In the genomic region with DNA sequence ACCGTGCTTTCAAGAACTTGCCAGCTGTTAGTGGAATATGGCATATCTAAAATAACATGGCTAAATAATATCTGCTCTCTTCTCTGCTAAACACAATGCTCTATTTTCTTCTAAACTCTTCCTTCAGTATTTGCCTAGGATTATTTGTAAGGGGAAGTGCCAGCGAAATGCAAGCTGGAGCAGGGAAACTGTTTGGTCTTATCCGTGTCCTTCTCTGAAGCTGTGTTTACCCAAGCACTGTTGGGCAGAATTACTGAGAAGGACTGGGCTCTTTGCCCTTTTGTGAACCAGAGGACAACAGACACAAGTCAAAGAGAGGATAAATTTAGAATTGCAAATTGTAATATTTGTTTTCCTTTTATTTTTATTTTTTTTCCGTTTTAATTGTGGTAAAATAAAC, we compare ENCODE assay signal across 25 cellular contexts. TPM values are rescaled to one million over a fixed set of nuclear protein-coding genes. Genes with fewer than 3 reads are reported as not detected.
DNase-seq lines count a peak whose midpoint lies in the region; ATAC-seq, FAIRE-seq and TF ChIP-seq lines count a peak whose summit lies in the region.
"Had no signal": no experiment of that assay in that cellular context is flagged by ENCODE, and none has a peak within 500 bp of the region (broad histone marks: within the 10 kb centered on the region; RNA-seq: fewer than 3 reads in every experiment).

No MANE protein-coding gene starts in this region.

- POLR2A ChIA-PET in activated CD4-positive, alpha-beta memory T cell treated with anti-CD3 and anti-CD28 coated beads for 36 hours (lab: Charles Lee) = interaction anchor here (1.1 kb wide), 1 partner anchor 160 kb away, joined by 3 read pairs; no protein-coding TSS in a partner anchor

- CTCF ChIA-PET in activated CD4-positive, alpha-beta memory T cell treated with anti-CD3 and anti-CD28 coated beads for 36 hours (lab: Charles Lee) = no interaction called here

- no peak for FAIRE-seq in GM12891 (lab: Jason Lieb, UNC)
- FAIRE-seq: GM18507, H1 had no signal

- DNase-seq in Right ventricle myocardium superior (no peak), cardiac septum (ENCODE audit: low spot score) (no peak), medulla oblongata (ENCODE audit: extremely low spot score) (peak; percentile 76), upper lobe of right lung (no peak), GM12891 (ENCODE audit: insufficient read length, low spot score) (no peak), HCEC 1CT (no peak)
- no peak for DNase-seq in activated CD4-positive, alpha-beta memory T cell treated with anti-CD3 and anti-CD28 coated beads for 36 hours
- DNase-seq: activated CD4-positive, alpha-beta T cell treated with anti-CD3 and anti-CD28 coated beads, Interleukin-2, amount 50 U/mL, for 4 hours; activated naive CD4-positive, alpha-beta T cell treated with anti-CD3 and anti-CD28 coated beads, Interleukin-2, amount 50 U/mL, for 16 hours; activated T-cell treated with anti-CD3 and anti-CD28 coated beads, Interleukin-2, amount 50 U/mL, for 1 hour; CD8-positive, alpha-beta T cell; gastrocnemius medialis; naive thymus-derived CD4-positive, alpha-beta T cell; NCI-H1417 treated with DMSO at 0.1 percent for 48 hours; NCI-H345; stimulated activated CD4-positive, alpha-beta T cell treated with anti-CD3 and anti-CD28 coated beads, Interleukin-12 subunit alpha, Interleukin-12 subunit beta, amount 100 ng/mL, for 4 hours; T-helper 1 cell had no signal

- H3K36me3 ChIP-seq in upper lobe of right lung = no peaks in the 10 kb centered on the region
- H3K36me3 ChIP-seq: gastrocnemius medialis, tibial nerve had no signal

- H3K4me3 Mint-ChIP-seq in activated CD4-positive, alpha-beta memory T cell treated with anti-CD3 and anti-CD28 coated beads for 36 hours = no peak overlapping the region
- H3K4me3 Mint-ChIP-seq: CD8-positive, alpha-beta T cell; naive thymus-derived CD4-positive, alpha-beta T cell had no signal

- no peaks in the 10 kb centered on the region for H3K27me3 Mint-ChIP-seq in activated CD4-positive, alpha-beta memory T cell treated with anti-CD3 and anti-CD28 coated beads for 36 hours
- H3K27me3 Mint-ChIP-seq: naive thymus-derived CD4-positive, alpha-beta T cell had no signal

- H3K27me3 ChIP-seq in upper lobe of right lung = no peaks in the 10 kb centered on the region
- H3K27me3 ChIP-seq: gastrocnemius medialis, tibial nerve had no signal

- TF ChIP-seq POLR2A in GM12891 (IDR thresholded peaks at IDR 0.05; ENCODE audit: low read depth, low read length) = no peak

- no peak overlapping the region for H3K4me3 ChIP-seq in upper lobe of right lung
- H3K4me3 ChIP-seq: coronary artery, gastrocnemius medialis, tibial nerve had no signal

- H3K4me1 Mint-ChIP-seq in activated CD4-positive, alpha-beta memory T cell treated with anti-CD3 and anti-CD28 coated beads for 36 hours (ENCODE audit: low read depth) = no peaks in the 10 kb centered on the region
- H3K4me1 Mint-ChIP-seq: naive thymus-derived CD4-positive, alpha-beta T cell had no signal

- no peaks in the 10 kb centered on the region for H3K36me3 Mint-ChIP-seq in activated CD4-positive, alpha-beta memory T cell treated with anti-CD3 and anti-CD28 coated beads for 36 hours
- H3K36me3 Mint-ChIP-seq: CD8-positive, alpha-beta T cell; naive thymus-derived CD4-positive, alpha-beta T cell had no signal

- H3K9me3 Mint-ChIP-seq in activated CD4-positive, alpha-beta memory T cell treated with anti-CD3 and anti-CD28 coated beads for 36 hours = no peaks in the 10 kb centered on the region
- H3K9me3 Mint-ChIP-seq: CD8-positive, alpha-beta T cell; naive thymus-derived CD4-positive, alpha-beta T cell had no signal

- intact Hi-C loops in Right ventricle myocardium superior (cut with DNase I) (no loop called here), cardiac septum (cut with DNase I) (no loop called here), upper lobe of right lung (cut with DNase I) (no loop called here)
- intact Hi-C loops in activated CD4-positive, alpha-beta memory T cell treated with anti-CD3 and anti-CD28 coated beads for 36 hours (cut with micrococcal nuclease) = no loop called here

- ATAC-seq in Right ventricle myocardium superior (ENCODE audit: poor library complexity) (peak; percentile 79), upper lobe of right lung (peak; percentile 28)
- ATAC-seq: CD8-positive, alpha-beta T cell; gastrocnemius medialis; naive thymus-derived CD4-positive, alpha-beta T cell had no signal

- H3K27ac ChIP-seq in cingulate gyrus (ENCODE audit: low read depth, low read length) = peak overlapping the region; percentile 20
- no peak overlapping the region for H3K27ac ChIP-seq in upper lobe of right lung
- H3K27ac ChIP-seq: coronary artery, gastrocnemius medialis, tibial nerve had no signal

- no peak for TF ChIP-seq CTCF in upper lobe of right lung (IDR thresholded peaks at IDR 0.05)

- H3K9me3 ChIP-seq in upper lobe of right lung = no peaks in the 10 kb centered on the region
- H3K9me3 ChIP-seq: gastrocnemius medialis, tibial nerve had no signal

- H3K27ac Mint-ChIP-seq in activated CD4-positive, alpha-beta memory T cell treated with anti-CD3 and anti-CD28 coated beads for 36 hours = no peak overlapping the region
- H3K27ac Mint-ChIP-seq: CD8-positive, alpha-beta T cell had no signal

- H3K4me1 ChIP-seq in upper lobe of right lung = no peaks in the 10 kb centered on the region

TF ChIP-seq in GM12891, 5 proteins besides CTCF, POLR2A, EP300 and RAD21:
- no peak for TF ChIP-seq POLR2AphosphoS5 (IDR thresholded peaks at IDR 0.05; ENCODE audit: low read depth, low read length)
- no peak for TF ChIP-seq PAX5 (IDR thresholded peaks at IDR 0.05; ENCODE audit: insufficient read depth, low read length, severe bottlenecking)
- TF ChIP-seq POU2F2 (IDR thresholded peaks at IDR 0.05; ENCODE audit: low read depth, low read length) = no peak
- TF ChIP-seq SPI1 (IDR thresholded peaks at IDR 0.05; ENCODE audit: low read depth, low read length) = no peak
- TF ChIP-seq TAF1 (IDR thresholded peaks at IDR 0.05; ENCODE audit: low read depth, low read length) = no peak
TF ChIP-seq in GM12891: peak in this region for 0.

RNA-seq across cellular contexts. Expression of gene CPO, which starts 23.6 kb away (rescaled TPM):
- total RNA-seq in Right ventricle myocardium superior = not detected
- total RNA-seq in cardiac septum = not detected
- total RNA-seq in upper lobe of right lung = not detected
- not detected for polyA plus RNA-seq in GM12891 (2012; ENCODE audit: low read depth, missing spikeins)
- not detected for total RNA-seq in activated CD4-positive, alpha-beta memory T cell treated with anti-CD3 and anti-CD28 coated beads for 36 hours
- total RNA-seq: CD8-positive, alpha-beta T cell; Daoy; lung microvascular endothelial cell had no signal
- polyA plus RNA-seq: AG04450; naive thymus-derived CD4-positive, alpha-beta T cell had no signal
